Comparison of ENCODE assay signal across 8 cellular contexts in genomic region chr11:118929496-118930151, GRCh38. TPM values are rescaled to one million over a fixed set of nuclear protein-coding genes. Genes with fewer than 3 reads are reported as not detected.
DNase-seq lines count a peak whose midpoint lies in the region; ATAC-seq and TF ChIP-seq lines count a peak whose summit lies in the region.

No MANE protein-coding gene starts in this region.

- H3K4me1 ChIP-seq in neuron (ENCODE audit: insufficient read depth, low read length): peaks cover 27% of the 10 kb centered on the region
- H3K4me1 ChIP-seq in transverse colon: peaks cover 9 to 39% (median 29%) of the 10 kb centered on the region in 4 donors

- H3K9me3 Mint-ChIP-seq in activated naive CD4-positive, alpha-beta T cell treated with anti-CD3 and anti-CD28 coated beads for 36 hours: no peaks in the 10 kb centered on the region

- peak overlapping the region; percentile 95 for H3K27ac Mint-ChIP-seq in activated naive CD4-positive, alpha-beta T cell treated with anti-CD3 and anti-CD28 coated beads for 36 hours

- H3K9me3 ChIP-seq in neuron (ENCODE audit: low read length) (no peaks in the 10 kb centered on the region), transverse colon (no peaks in the 10 kb centered on the region)

- intact Hi-C loops in activated naive CD4-positive, alpha-beta T cell treated with anti-CD3 and anti-CD28 coated beads for 36 hours (cut with micrococcal nuclease): loop anchor here (1.0 to 5.0 kb wide), 6 partner anchors 11 to 492 kb away; partner anchors contain the start of genes KMT2A, RPS25, SLC37A4 and TRAPPC4
- intact Hi-C loops in transverse colon (cut with DNase I; ENCODE audit: low total_unique reads): loop anchor here (1.0 to 2.0 kb wide), 2 partner anchors 23 to 138 kb away; partner anchors contain the start of gene DDX6

- H3K27me3 Mint-ChIP-seq in activated naive CD4-positive, alpha-beta T cell treated with anti-CD3 and anti-CD28 coated beads for 36 hours (ENCODE audit: low read depth): no peaks in the 10 kb centered on the region

- CTCF ChIA-PET in activated naive CD4-positive, alpha-beta T cell treated with anti-CD3 and anti-CD28 coated beads for 36 hours (lab: Charles Lee): interaction anchor here (0.7 to 3.6 kb wide), 18 partner anchors 10 to 269 kb away, joined by 3 to 34 read pairs (median 4); partner anchors contain the start of gene UPK2

- TF ChIP-seq CTCF in transverse colon (IDR thresholded peaks at IDR 0.05): no peak

- DNase-seq in D341Med (ENCODE audit: low spot score) (peak; percentile 85), LHCN-M2 (ENCODE audit: low read depth) (peak; percentile 75), SIG-M5 treated with dmso at 0.1 percent for 504 hours (lab: John Stamatoyannopoulos, UW; ENCODE audit: unreplicated experiment) (peak; percentile 84), globus pallidus (ENCODE audit: low spot score) (peak; percentile 81), transverse colon (peak; percentile 91)
- peak; percentile 93 for DNase-seq in activated naive CD4-positive, alpha-beta T cell treated with anti-CD3 and anti-CD28 coated beads for 36 hours

- TF ChIP-seq EP300 in transverse colon (IDR thresholded peaks at IDR 0.05; ENCODE audit: low read depth): no peak

- in situ Hi-C loops in transverse colon (cut with MboI; ENCODE audit: low pct_ligation_motif_present in 1 of 4, low pct_unique_long_range_greater_than_20kb in 1 of 4, low sequenced_read_pairs in 3 of 4): no loop called here

- no peaks in the 10 kb centered on the region for H3K36me3 Mint-ChIP-seq in activated naive CD4-positive, alpha-beta T cell treated with anti-CD3 and anti-CD28 coated beads for 36 hours (ENCODE audit: low read depth)

- ATAC-seq in HG02852 (IDR thresholded peaks at IDR 0.05; ENCODE audit: unreplicated experiment): no peak

- 1% methylated on average over 24 of the region's 28 CpGs; no CpG with 5 or more reads in 1 of the 2 donors for WGBS in transverse colon (ENCODE audit: low coverage in 1 of 2), 2 donors

- TF ChIP-seq POLR2A in transverse colon (IDR thresholded peaks at IDR 0.05): peak; percentile 56

- H3K27me3 ChIP-seq in neuron (ENCODE audit: insufficient read depth, low read length) (no peaks in the 10 kb centered on the region), transverse colon (no peaks in the 10 kb centered on the region)

- H3K36me3 ChIP-seq in neuron (ENCODE audit: insufficient read depth, low read length) (no peaks in the 10 kb centered on the region), transverse colon (no peaks in the 10 kb centered on the region)

- peak overlapping the region; percentile 67 for H3K4me3 ChIP-seq in neuron (ENCODE audit: low read length)
- peak overlapping the region; percentile 79 to 94 (median 86) for H3K4me3 ChIP-seq in transverse colon

- peak overlapping the region; percentile 96 for H2AFZ ChIP-seq in neuron (ENCODE audit: low read depth, low read length)

- H3K4me1 Mint-ChIP-seq in activated naive CD4-positive, alpha-beta T cell treated with anti-CD3 and anti-CD28 coated beads for 36 hours (ENCODE audit: low read depth): peaks cover 35% of the 10 kb centered on the region

- H3K4me3 Mint-ChIP-seq in activated naive CD4-positive, alpha-beta T cell treated with anti-CD3 and anti-CD28 coated beads for 36 hours: peak overlapping the region; percentile 96

- peak overlapping the region; percentile 98 to 100 (median 100) for H3K27ac ChIP-seq in transverse colon

RNA-seq across cellular contexts. Expression of gene BCL9L, which starts 3.9 kb away (rescaled TPM):
- total RNA-seq in LHCN-M2 (2014; rRNA removed) (7.4 and 10.3 TPM in 2 replicates), transverse colon (10 to 100 TPM; 15.9 to 23.9 (median 18.5) TPM)
- 29.8 TPM for polyA plus RNA-seq in LHCN-M2 (2012)
- 10 to 100 TPM; 33.3 to 36.1 TPM for total RNA-seq in activated naive CD4-positive, alpha-beta T cell treated with anti-CD3 and anti-CD28 coated beads for 36 hours

RNA-seq across cellular contexts. Expression of gene UPK2, which starts 26.5 kb away (rescaled TPM):
- not detected in 2 replicates for total RNA-seq in LHCN-M2 (2014; rRNA removed)
- polyA plus RNA-seq in LHCN-M2 (2012): 0.34 TPM
- total RNA-seq in activated naive CD4-positive, alpha-beta T cell treated with anti-CD3 and anti-CD28 coated beads for 36 hours: under 1 TPM; 0.25 to 0.45 TPM
- not detected for total RNA-seq in transverse colon

RNA-seq across cellular contexts. Expression of gene FOXR1, which starts 41.9 kb away (rescaled TPM):
- total RNA-seq in LHCN-M2 (2014; rRNA removed) (not detected in 2 replicates), transverse colon (not detected)
- polyA plus RNA-seq in LHCN-M2 (2012): not detected
- not detected for total RNA-seq in activated naive CD4-positive, alpha-beta T cell treated with anti-CD3 and anti-CD28 coated beads for 36 hours

RNA-seq across cellular contexts. Expression of gene CXCR5, which starts 45.9 kb away (rescaled TPM):
- total RNA-seq in LHCN-M2 (2014; rRNA removed) (not detected in 2 replicates), transverse colon (1 to 10 TPM in 2 of 4 donors, not detected in 2; 2.5 to 4.1 TPM)
- polyA plus RNA-seq in LHCN-M2 (2012): not detected
- 10 to 100 TPM; 25.6 to 26.1 TPM for total RNA-seq in activated naive CD4-positive, alpha-beta T cell treated with anti-CD3 and anti-CD28 coated beads for 36 hours
